23 cellular contexts compared by ENCODE assay signal in the genomic region with DNA sequence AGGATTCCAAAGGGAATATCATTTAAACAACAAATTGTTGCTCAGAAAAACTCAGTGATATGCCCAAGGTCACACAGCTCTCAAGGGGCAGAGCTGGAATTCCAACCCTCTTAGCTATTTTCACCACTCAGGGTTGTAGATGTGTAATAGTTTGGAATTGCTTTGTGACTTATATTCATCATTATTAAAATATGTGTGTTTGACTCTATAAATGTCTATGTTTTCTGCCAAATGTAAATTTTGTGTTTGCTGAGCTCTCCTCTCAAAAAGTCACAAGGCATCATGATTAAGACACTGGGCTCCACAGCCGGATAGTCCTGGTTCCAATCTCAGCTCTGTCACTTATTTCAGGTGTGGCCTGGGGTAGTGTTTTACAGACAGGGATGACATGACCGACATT.
DNase-seq lines count a peak whose midpoint lies in the region; ATAC-seq and TF ChIP-seq lines count a peak whose summit lies in the region.
"Had no signal": no experiment of that assay in that cellular context is flagged by ENCODE, and none has a peak within 500 bp of the region (broad histone marks: within the 10 kb centered on the region; RNA-seq: fewer than 3 reads in every experiment).

No MANE protein-coding gene starts in this region.

- no peak overlapping the region for H3K4me3 ChIP-seq in PC-3 (ENCODE audit: low read length)
- no peak overlapping the region for H3K4me3 ChIP-seq in fibroblast of lung (replicated peaks in 1 of 4; ENCODE audit: control extremely low read depth in 1 of 4, insufficient read depth in 1 of 4, low read depth in 3 of 4, low read length in 4 of 4)
- no peak overlapping the region for H3K4me3 ChIP-seq in esophagus squamous epithelium
- H3K4me3 ChIP-seq: left lung, MG63, psoas muscle, smooth muscle cell had no signal

- H3K4me1 Mint-ChIP-seq in osteocyte (ENCODE audit: unreplicated experiment): peaks cover 14% of the 10 kb centered on the region
- no peaks in the 10 kb centered on the region for H3K4me1 Mint-ChIP-seq in Calu3 (ENCODE audit: low read depth, unreplicated experiment)

- peak; percentile 95 for ATAC-seq in PC-3
- ATAC-seq in HG03521 (IDR thresholded peaks at IDR 0.05; ENCODE audit: unreplicated experiment): no peak
- ATAC-seq: left lung, psoas muscle had no signal

- H3K36me3 Mint-ChIP-seq in osteocyte (ENCODE audit: unreplicated experiment) (no peaks in the 10 kb centered on the region), Calu3 (ENCODE audit: insufficient read depth, unreplicated experiment) (no peaks in the 10 kb centered on the region)
- H3K36me3 Mint-ChIP-seq: activated CD4-positive, alpha-beta memory T cell treated with anti-CD3 and anti-CD28 coated beads for 36 hours had no signal

- H3K4me1 ChIP-seq in PC-3 (ENCODE audit: insufficient read depth, low read length) (peaks cover 18% of the 10 kb centered on the region), fibroblast of lung (ENCODE audit: control insufficient read depth, extremely low read depth, insufficient read depth, low read length) (peaks cover 17% of the 10 kb centered on the region), esophagus squamous epithelium (no peaks in the 10 kb centered on the region)
- H3K4me1 ChIP-seq: left lung, psoas muscle had no signal

- no peak for TF ChIP-seq POLR2A in esophagus squamous epithelium (IDR thresholded peaks at IDR 0.05)

- H3K27me3 ChIP-seq in PC-3 (ENCODE audit: low read length): no peaks in the 10 kb centered on the region
- no peaks in the 10 kb centered on the region for H3K27me3 ChIP-seq in fibroblast of lung (ENCODE audit: control insufficient read depth, insufficient read depth, low read length)
- H3K27me3 ChIP-seq in esophagus squamous epithelium: no peaks in the 10 kb centered on the region
- H3K27me3 ChIP-seq: left lung, MG63 had no signal

- no peak overlapping the region for H3K9ac ChIP-seq in PC-3 (ENCODE audit: low read length)
- no peak overlapping the region for H3K9ac ChIP-seq in fibroblast of lung (ENCODE audit: insufficient read depth, low read length)

- no peaks in the 10 kb centered on the region for H3K36me3 ChIP-seq in PC-3 (ENCODE audit: low read depth, low read length)
- no peaks in the 10 kb centered on the region for H3K36me3 ChIP-seq in fibroblast of lung (ENCODE audit: control insufficient read depth, insufficient read depth, low read length)
- H3K36me3 ChIP-seq in esophagus squamous epithelium: no peaks in the 10 kb centered on the region
- H3K36me3 ChIP-seq: left lung, MG63 had no signal

- no peaks in the 10 kb centered on the region for H3K27me3 Mint-ChIP-seq in osteocyte (ENCODE audit: unreplicated experiment)
- peaks cover 17% of the 10 kb centered on the region for H3K27me3 Mint-ChIP-seq in Calu3 (ENCODE audit: unreplicated experiment)

- H3K9me2 ChIP-seq in PC-3 (replicated peaks; ENCODE audit: low read length): no peaks in the 10 kb centered on the region

- DNase-seq in EH (ENCODE audit: low read depth) (peak; percentile 90), PC-3 (peak; percentile 83), fibroblast of lung (ENCODE audit: low read depth in 2 of 2) (peak in 1 of 2 donors; percentile 79), osteocyte (ENCODE audit: extremely low spot score, unreplicated experiment) (no peak), Calu3 (no peak), esophagus squamous epithelium (lab: John Stamatoyannopoulos, UW) (no peak), T-helper 9 cell (no peak)
- DNase-seq: activated CD4-positive, alpha-beta memory T cell treated with anti-CD3 and anti-CD28 coated beads for 36 hours; activated naive CD4-positive, alpha-beta T cell treated with anti-CD3 and anti-CD28 coated beads, Interleukin-2, amount 50 U/mL, for 16 hours; activated T-cell treated with anti-CD3 and anti-CD28 coated beads for 4 hours; COR-L47; dermis blood vessel endothelial cell; left lung; MG63; midbrain; NCI-H1436 treated with DMSO at 0.1 percent for 48 hours; NCI-H748 treated with DMSO at 0.1 percent for 48 hours; psoas muscle; SHP77 treated with DMSO at 0.1 percent for 48 hours; stimulated activated CD4-positive, alpha-beta T cell treated with anti-CD3 and anti-CD28 coated beads, Interleukin-4, amount 100 ng/mL, for 24 hours; substantia nigra had no signal

- BruUV-seq in PC-3 (replicated peaks; lab: Mats Ljungman, UMichigan) (no TSS peak), Calu3 (replicated peaks; lab: Mats Ljungman, UMichigan) (no TSS peak)

- H2AFZ ChIP-seq in PC-3 (ENCODE audit: low read length) (no peak overlapping the region; the same call in 1 of the 2 replicates), fibroblast of lung (ENCODE audit: low read length) (no peak overlapping the region)

- H3K79me2 ChIP-seq in PC-3 (ENCODE audit: low read length) (no peaks in the 10 kb centered on the region), fibroblast of lung (ENCODE audit: control insufficient read depth, insufficient read depth, low read length) (no peaks in the 10 kb centered on the region)

- H3K9me3 ChIP-seq in PC-3 (ENCODE audit: low read length): no peaks in the 10 kb centered on the region
- H3K9me3 ChIP-seq in fibroblast of lung (ENCODE audit: control insufficient read depth, insufficient read depth, low read depth, low read length): no peaks in the 10 kb centered on the region
- no peaks in the 10 kb centered on the region for H3K9me3 ChIP-seq in esophagus squamous epithelium
- H3K9me3 ChIP-seq: left lung, MG63, psoas muscle had no signal

- CTCF ChIA-PET in PC-3 (lab: Charles Lee): interaction anchor here (0.5 to 0.7 kb wide), 2 partner anchors 24 to 574 kb away, joined by 3 to 7 read pairs; no protein-coding TSS in a partner anchor
- CTCF ChIA-PET in Calu3 (lab: Charles Lee): no interaction called here

- intact Hi-C loops in PC-3 (cut with micrococcal nuclease) (no loop called here), Calu3 (cut with micrococcal nuclease; ENCODE audit: unreplicated experiment) (no loop called here), esophagus squamous epithelium (cut with DNase I) (no loop called here)

- POLR2A ChIA-PET in PC-3 (lab: Charles Lee; ENCODE audit: unreplicated experiment): interaction anchor here (0.7 kb wide), 1 partner anchor 228 kb away, joined by 3 read pairs; no protein-coding TSS in a partner anchor

- H3K9me3 Mint-ChIP-seq in osteocyte (ENCODE audit: unreplicated experiment) (no peaks in the 10 kb centered on the region), Calu3 (ENCODE audit: low read depth, unreplicated experiment) (peaks cover 2% of the 10 kb centered on the region)
- H3K9me3 Mint-ChIP-seq: activated CD4-positive, alpha-beta memory T cell treated with anti-CD3 and anti-CD28 coated beads for 36 hours had no signal

- H4K20me1 ChIP-seq in PC-3 (ENCODE audit: low read length) (no peaks in the 10 kb centered on the region), fibroblast of lung (ENCODE audit: control insufficient read depth, extremely low read depth, insufficient read depth, low read length) (no peaks in the 10 kb centered on the region)

- H3K4me3 Mint-ChIP-seq in osteocyte (ENCODE audit: unreplicated experiment): no peak overlapping the region
- no peak overlapping the region for H3K4me3 Mint-ChIP-seq in Calu3 (ENCODE audit: low read depth, unreplicated experiment)
- H3K4me3 Mint-ChIP-seq: activated CD4-positive, alpha-beta memory T cell treated with anti-CD3 and anti-CD28 coated beads for 36 hours had no signal

- H3K4me2 ChIP-seq in PC-3 (ENCODE audit: low read length): peak overlapping the region; percentile 11; the same call in 1 of the 2 replicates
- H3K4me2 ChIP-seq in fibroblast of lung (ENCODE audit: extremely low read depth, insufficient read depth, low read length): no peak overlapping the region
- H3K4me2 ChIP-seq: smooth muscle cell had no signal

- peak overlapping the region; percentile 8 for H3K27ac Mint-ChIP-seq in osteocyte (ENCODE audit: unreplicated experiment)
- H3K27ac Mint-ChIP-seq in Calu3 (ENCODE audit: unreplicated experiment): no peak overlapping the region
- H3K27ac Mint-ChIP-seq: activated CD4-positive, alpha-beta memory T cell treated with anti-CD3 and anti-CD28 coated beads for 36 hours had no signal

- WGBS in esophagus squamous epithelium, 2 donors: 60 to 67% methylated on average over 2 of the region's 2 CpGs

- TF ChIP-seq CTCF in PC-3 (conservative IDR thresholded peaks at IDR 0.05; ENCODE audit: low read depth, low read length) (no peak), fibroblast of lung (conservative IDR thresholded peaks at IDR 0.05 in 1 of 2, IDR thresholded peaks at IDR 0.05 in 1 of 2; ENCODE audit: low read depth in 1 of 2, low read length in 2 of 2) (no peak), osteocyte (IDR thresholded peaks at IDR 0.05) (no peak), Calu3 (IDR thresholded peaks at IDR 0.05; ENCODE audit: unreplicated experiment) (no peak), esophagus squamous epithelium (IDR thresholded peaks at IDR 0.05) (no peak)

- H3F3A ChIP-seq in PC-3 (ENCODE audit: low read length, unreplicated experiment): no peaks in the 10 kb centered on the region

- H3K27ac ChIP-seq in PC-3 (ENCODE audit: low read length): peak overlapping the region; percentile 37
- H3K27ac ChIP-seq in fibroblast of lung (ENCODE audit: insufficient read depth, low read length): peak overlapping the region; percentile 24
- no peak overlapping the region for H3K27ac ChIP-seq in esophagus squamous epithelium
- H3K27ac ChIP-seq: left lung, psoas muscle had no signal

Comparison
In these comparisons a context has a peak if more than half of its experiments do, and no peak if none do; other contexts are left out.
1. DNase-seq: peak in EH (single experiment) and PC-3 (single experiment); none in osteocyte (single experiment), Calu3 (single experiment), esophagus squamous epithelium (single experiment) and T-helper 9 cell (single experiment).
2. H3K27ac ChIP-seq: peak in PC-3 (single experiment) and fibroblast of lung (single experiment); none in esophagus squamous epithelium (0 of 4).